In genomic region chr6:30730611-30731435, GRCh38 we compare ENCODE assay signal across 8 cellular contexts. TPM values are rescaled to one million over a fixed set of nuclear protein-coding genes. Genes with fewer than 3 reads are reported as not detected.
DNase-seq lines count a peak whose midpoint lies in the region; ATAC-seq, FAIRE-seq and TF ChIP-seq lines count a peak whose summit lies in the region.

No MANE protein-coding gene starts in this region.

- H3K4me1 ChIP-seq in SK-N-SH (ENCODE audit: control insufficient read depth in 1 of 2, insufficient read depth in 2 of 2, low read depth in 1 of 2, low read length in 1 of 2) (peaks cover 0 to 3% of the 10 kb centered on the region in 2 experiments; a peak in 1 of 4 replicates), small intestine (ENCODE audit: control insufficient read depth in 2 of 2, insufficient read depth in 1 of 2, low read depth in 1 of 2, low read length in 1 of 2) (no peaks in the 10 kb centered on the region)

- H3K27me3 ChIP-seq in SK-N-SH (ENCODE audit: insufficient read depth) (no peaks in the 10 kb centered on the region), small intestine (ENCODE audit: control insufficient read depth in 2 of 2, insufficient read depth in 2 of 2, low read length in 2 of 2) (no peaks in the 10 kb centered on the region)

- no peak overlapping the region for H3K9ac ChIP-seq in SK-N-SH

- H4K20me1 ChIP-seq in SK-N-SH (ENCODE audit: insufficient read depth) = peaks cover 20% of the 10 kb centered on the region

- no peaks in the 10 kb centered on the region for H3K9me3 ChIP-seq in SK-N-SH
- H3K9me3 ChIP-seq in small intestine (ENCODE audit: control insufficient read depth, low read depth) = no peaks in the 10 kb centered on the region

- H3K4me1 Mint-ChIP-seq in activated naive CD8-positive, alpha-beta T cell (ENCODE audit: low read depth) = peaks cover 42% of the 10 kb centered on the region

- POLR2A ChIA-PET in SK-N-SH (lab: Yijun Ruan, JAX) = interaction anchor here (0.6 to 1.1 kb wide), 3 partner anchors 8 to 52 kb away, joined by 4 to 7 read pairs (median 6); no protein-coding TSS in a partner anchor

- H3K4me3 ChIP-seq in LNCaP clone FGC (ENCODE audit: low read depth, low read length) = no peak overlapping the region
- H3K4me3 ChIP-seq in SK-N-SH (ENCODE audit: low read depth in 2 of 2, low read length in 1 of 2) = no peak overlapping the region
- peak overlapping the region in 1 of 2 donors; percentile 7 for H3K4me3 ChIP-seq in small intestine (ENCODE audit: low read depth in 1 of 2, low read length in 2 of 2)

- DNase-seq in LNCaP clone FGC (ENCODE audit: low read depth) = no peak
- DNase-seq in SK-N-SH = peak; percentile 77
- peak; percentile 83 for DNase-seq in left ventricle myocardium superior
- peak; percentile 93 for DNase-seq in small intestine

- peaks cover 71% of the 10 kb centered on the region for H3F3A ChIP-seq in SK-N-SH (replicated peaks; ENCODE audit: insufficient read depth)

- no peaks in the 10 kb centered on the region for H3K9me3 Mint-ChIP-seq in activated naive CD8-positive, alpha-beta T cell (ENCODE audit: low read depth)

- H2AFZ ChIP-seq in SK-N-SH (ENCODE audit: low read depth) = no peak overlapping the region

- no peak overlapping the region for H3K4me2 ChIP-seq in SK-N-SH

- no peaks in the 10 kb centered on the region for H3K9me2 ChIP-seq in SK-N-SH

- peak; percentile 98 for TF ChIP-seq CTCF in LNCaP clone FGC (IDR thresholded peaks at IDR 0.05; ENCODE audit: control insufficient read depth, extremely low read depth, insufficient read depth)
- peak; percentile 51 for TF ChIP-seq CTCF in SK-N-SH (IDR thresholded peaks at IDR 0.05)

- CTCF ChIA-PET in SK-N-SH (lab: Yijun Ruan, JAX) = interaction anchor here (0.6 to 42.4 kb wide), 28 partner anchors 8 to 1760 kb away, joined by 3 to 838 read pairs (median 4); partner anchors contain the start of genes DHX16, FLOT1, NRM and PPP1R18

- H3K27ac ChIP-seq in SK-N-SH (ENCODE audit: low read depth in 2 of 2, low read length in 1 of 2) = peak overlapping the region in 1 of 2 experiments; percentile 62; a peak in 2 of 4 replicates
- H3K27ac ChIP-seq in small intestine (ENCODE audit: low read depth in 1 of 2, low read length in 1 of 2) = peak overlapping the region; percentile 14 to 29

- H3K27ac Mint-ChIP-seq in activated naive CD8-positive, alpha-beta T cell = peak overlapping the region; percentile 46

- ATAC-seq in GM18907 (IDR thresholded peaks at IDR 0.05; ENCODE audit: unreplicated experiment) (peak; percentile 56), left ventricle myocardium superior (peak; percentile 78), HG03097 (IDR thresholded peaks at IDR 0.05; ENCODE audit: low FRiP score, unreplicated experiment) (no peak), HG02884 (IDR thresholded peaks at IDR 0.05; ENCODE audit: unreplicated experiment) (no peak)

- TF ChIP-seq EP300 in SK-N-SH (IDR thresholded peaks at IDR 0.05; ENCODE audit: borderline replicate concordance in 1 of 2, low read depth in 1 of 2, low read length in 1 of 2) = no peak

- H3K79me2 ChIP-seq in SK-N-SH (ENCODE audit: insufficient read depth) = peaks cover 46% of the 10 kb centered on the region

- TF ChIP-seq RAD21 in SK-N-SH (IDR thresholded peaks at IDR 0.05; ENCODE audit: low read length) = peak; percentile 67

- WGBS in SK-N-SH (ENCODE audit: low lambda C conversion rate) = 88% methylated on average over 29 of the region's 30 CpGs
- 15 to 37% (median 27%) methylated on average over 26 to 30 of the region's 30 CpGs for WGBS in small intestine, 3 donors

- no peak for FAIRE-seq in small intestine (lab: Jason Lieb, UNC)

- intact Hi-C loops in left ventricle myocardium superior (cut with micrococcal nuclease) = no loop called here

- peaks cover 5% of the 10 kb centered on the region for H3K36me3 Mint-ChIP-seq in activated naive CD8-positive, alpha-beta T cell

- peak overlapping the region; percentile 56 for H3K4me3 Mint-ChIP-seq in activated naive CD8-positive, alpha-beta T cell

- peaks cover 44 to 66% of the 10 kb centered on the region in 2 experiments for H3K36me3 ChIP-seq in SK-N-SH (replicated peaks in 1 of 2; ENCODE audit: control insufficient read depth in 1 of 2, insufficient read depth in 2 of 2, low read length in 1 of 2)
- H3K36me3 ChIP-seq in small intestine (ENCODE audit: control insufficient read depth in 2 of 2, insufficient read depth in 2 of 2, low read length in 2 of 2) = peaks cover 9 to 10% of the 10 kb centered on the region in 2 donors

- no peaks in the 10 kb centered on the region for H3K27me3 Mint-ChIP-seq in activated naive CD8-positive, alpha-beta T cell

TF ChIP-seq in SK-N-SH, 30 proteins besides CTCF, POLR2A, EP300 and RAD21:
- TF ChIP-seq SMC3 (IDR thresholded peaks at IDR 0.05; ENCODE audit: low read depth, low read length) (peak; percentile 48; the same call in 1 of the 2 replicates), FOSL2 (IDR thresholded peaks at IDR 0.05; ENCODE audit: borderline replicate concordance, low read depth) (no peak)
TF ChIP-seq in SK-N-SH: peak in this region for 1.

RNA-seq across cellular contexts. Expression of gene TUBB, which starts 10.7 kb away (rescaled TPM):
- polyA plus RNA-seq in SK-N-SH (2012; rRNA removed) (1,037 and 1,093 TPM in 2 replicates), small intestine (100 to 1,000 TPM in 1 of 3 donors, 10 to 100 TPM in 2; 47.0 to 306 (median 70.5) TPM)
- polyA plus RNA-seq in SK-N-SH (2012; cell fraction: cytosol; rRNA removed) = 629 and 839 TPM in 2 replicates
- polyA plus RNA-seq in SK-N-SH (2012; cell fraction: nucleus; rRNA removed) = 576 and 657 TPM in 2 replicates
- total RNA-seq in left ventricle myocardium superior = 196 TPM

RNA-seq across cellular contexts. Expression of gene FLOT1, which starts 11.7 kb away (rescaled TPM):
- 457 and 462 TPM in 2 replicates for polyA plus RNA-seq in SK-N-SH (2012; rRNA removed)
- polyA plus RNA-seq in SK-N-SH (2012; cell fraction: cytosol; rRNA removed) = 377 and 388 TPM in 2 replicates
- 492 and 506 TPM in 2 replicates for polyA plus RNA-seq in SK-N-SH (2012; cell fraction: nucleus; rRNA removed)
- total RNA-seq in left ventricle myocardium superior = 238 TPM
- 100 to 1,000 TPM; 134 to 166 (median 153) TPM for polyA plus RNA-seq in small intestine

RNA-seq across cellular contexts. Expression of gene IER3, which starts 13.5 kb away (rescaled TPM):
- polyA plus RNA-seq in SK-N-SH (2012; rRNA removed) = 12.9 and 14.0 TPM in 2 replicates
- polyA plus RNA-seq in SK-N-SH (2012; cell fraction: cytosol; rRNA removed) = 12.4 and 16.7 TPM in 2 replicates
- polyA plus RNA-seq in SK-N-SH (2012; cell fraction: nucleus; rRNA removed) = 27.7 and 30.1 TPM in 2 replicates
- 12.7 TPM for total RNA-seq in left ventricle myocardium superior
- 10 to 100 TPM; 13.6 to 69.5 (median 15.7) TPM for polyA plus RNA-seq in small intestine

RNA-seq across cellular contexts. Expression of gene MDC1, which starts 13.7 kb away (rescaled TPM):
- polyA plus RNA-seq in SK-N-SH (2012; rRNA removed) (5.9 and 10.4 TPM in 2 replicates), small intestine (10 to 100 TPM in 1 of 3 donors, 1 to 10 TPM in 2; 1.8 to 12.1 (median 3.2) TPM)
- polyA plus RNA-seq in SK-N-SH (2012; cell fraction: cytosol; rRNA removed) = 4.0 and 5.9 TPM in 2 replicates
- polyA plus RNA-seq in SK-N-SH (2012; cell fraction: nucleus; rRNA removed) = 31.1 and 38.0 TPM in 2 replicates
- 13.2 TPM for total RNA-seq in left ventricle myocardium superior

RNA-seq across cellular contexts. Expression of gene NRM, which starts 40.0 kb away (rescaled TPM):
- 19.7 and 26.8 TPM in 2 replicates for polyA plus RNA-seq in SK-N-SH (2012; rRNA removed)
- polyA plus RNA-seq in SK-N-SH (2012; cell fraction: cytosol; rRNA removed) = 11.9 and 19.3 TPM in 2 replicates
- polyA plus RNA-seq in SK-N-SH (2012; cell fraction: nucleus; rRNA removed) = 15.7 and 18.5 TPM in 2 replicates
- 4.6 TPM for total RNA-seq in left ventricle myocardium superior
- 10 to 100 TPM in 1 of 3 donors, 1 to 10 TPM in 2; 1.1 to 14.2 (median 2.7) TPM for polyA plus RNA-seq in small intestine

Comparison
In these comparisons a context has a peak if more than half of its experiments do, and no peak if none do; other contexts are left out.
1. ATAC-seq: peak in GM18907 (single experiment) and left ventricle myocardium superior (single experiment); none in HG03097 (single experiment) and HG02884 (single experiment).